Comparison of ENCODE assay signal across 24 cellular contexts in genomic region chr7:41973331-41973730, GRCh38.
"Had no signal": no experiment of that assay in that cellular context is flagged by ENCODE, and none has a peak within 500 bp of the region (broad histone marks: within the 10 kb centered on the region; RNA-seq: fewer than 3 reads in every experiment).

No MANE protein-coding gene starts in this region.

- H3K4me1 ChIP-seq: colonic mucosa, foreskin keratinocyte had no signal

- H3K9me3 ChIP-seq: colonic mucosa, esophagus muscularis mucosa, esophagus squamous epithelium, gastrocnemius medialis, gastroesophageal sphincter, heart left ventricle had no signal

- H3K4me3 Mint-ChIP-seq: dendritic cell treated with granulocyte-macrophage colony-stimulating factor and Interleukin-4, amounts not matched to agents 40 ng/mL and 50 ng/mL, for 4 days; effector memory CD8-positive, alpha-beta T cell; endodermal cell had no signal

- H3K27me3 Mint-ChIP-seq: dendritic cell treated with granulocyte-macrophage colony-stimulating factor and Interleukin-4, amounts not matched to agents 40 ng/mL and 50 ng/mL, for 4 days had no signal

- H3K27ac ChIP-seq: colonic mucosa, coronary artery, dorsolateral prefrontal cortex, epithelial cell of prostate, esophagus muscularis mucosa, esophagus squamous epithelium, foreskin keratinocyte, gastrocnemius medialis, gastroesophageal sphincter, heart left ventricle had no signal

- H3K4me3 ChIP-seq: colonic mucosa, coronary artery, dorsolateral prefrontal cortex, esophagus muscularis mucosa, esophagus squamous epithelium, gastrocnemius medialis, gastroesophageal sphincter, heart left ventricle had no signal

- H3K36me3 ChIP-seq: colonic mucosa, gastrocnemius medialis had no signal

- H3K27ac Mint-ChIP-seq: dendritic cell treated with granulocyte-macrophage colony-stimulating factor and Interleukin-4, amounts not matched to agents 40 ng/mL and 50 ng/mL, for 4 days; effector memory CD8-positive, alpha-beta T cell; endodermal cell had no signal

- H3K27me3 ChIP-seq: colonic mucosa, dorsolateral prefrontal cortex, esophagus muscularis mucosa, esophagus squamous epithelium, foreskin keratinocyte, gastrocnemius medialis, gastroesophageal sphincter, heart left ventricle had no signal

- DNase-seq: colonic mucosa; cortex of kidney; dermis blood vessel endothelial cell; dorsolateral prefrontal cortex; effector CD4-positive, alpha-beta T cell; effector CD8-positive, alpha-beta T cell; effector memory CD4-positive, alpha-beta T cell; effector memory CD8-positive, alpha-beta T cell; endodermal cell; erythroblast; esophagus squamous epithelium; foreskin fibroblast; foreskin keratinocyte; foreskin melanocyte; gastrocnemius medialis; glutamatergic neuron; head of caudate nucleus; heart left ventricle had no signal

- ATAC-seq: effector memory CD8-positive, alpha-beta T cell; esophagus mucosa; foreskin keratinocyte; gastrocnemius medialis; gastroesophageal sphincter; heart left ventricle had no signal

- H3K9me3 Mint-ChIP-seq: dendritic cell treated with granulocyte-macrophage colony-stimulating factor and Interleukin-4, amounts not matched to agents 40 ng/mL and 50 ng/mL, for 4 days; effector memory CD8-positive, alpha-beta T cell; endodermal cell had no signal
